8 cellular contexts compared by ENCODE assay signal in the genomic region with DNA sequence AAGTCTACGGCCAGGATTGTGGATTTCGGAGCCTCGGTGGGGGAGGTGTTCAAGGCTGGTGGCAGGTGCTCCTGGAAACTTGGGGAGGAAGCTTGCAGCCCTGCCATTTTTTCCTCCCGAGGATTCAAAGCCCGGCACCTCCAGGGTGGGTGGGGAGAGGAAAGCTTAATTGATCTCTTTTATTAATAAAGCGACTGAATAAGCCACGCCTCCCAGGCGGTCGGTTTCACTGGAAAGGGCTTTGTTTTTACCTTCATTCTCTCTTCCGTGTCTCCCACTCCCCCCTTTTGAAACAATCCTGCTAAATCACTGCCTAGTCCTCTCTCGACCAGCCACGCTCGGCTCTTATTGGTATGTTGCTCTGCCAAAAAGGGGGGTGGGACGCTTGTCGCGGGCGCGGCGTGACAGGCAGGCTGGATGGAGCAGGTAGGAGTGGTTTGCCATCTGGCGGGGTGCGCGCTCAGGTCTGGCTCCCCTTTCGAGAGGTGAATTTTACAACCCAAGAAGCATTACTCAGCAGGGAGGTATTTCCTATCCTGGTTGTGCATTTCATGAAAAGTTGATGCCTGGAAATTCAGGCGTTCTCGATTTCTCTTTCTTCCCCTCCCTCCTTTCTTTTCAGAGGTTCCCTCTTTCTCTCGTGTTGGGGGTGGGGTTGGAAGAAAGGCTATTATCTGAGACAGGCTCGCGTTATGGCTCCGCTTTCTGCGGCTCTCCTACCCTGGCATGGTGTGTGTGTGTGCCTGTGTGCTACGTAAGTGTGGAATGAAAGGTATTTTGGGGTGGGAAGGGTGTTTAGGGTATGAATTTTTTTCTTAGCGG. TPM values are rescaled to one million over a fixed set of nuclear protein-coding genes. Genes with fewer than 3 reads are reported as not detected.
DNase-seq lines count a peak whose midpoint lies in the region; ATAC-seq and TF ChIP-seq lines count a peak whose summit lies in the region.

No MANE protein-coding gene starts in this region.

- H3F3A ChIP-seq in PC-9 (ENCODE audit: insufficient read depth, low read depth): peaks cover 23% of the 10 kb centered on the region; the same call in 1 of the 2 replicates

- POLR2A ChIA-PET in PC-9 (lab: Charles Lee; ENCODE audit: unreplicated experiment): interaction anchor here (0.6 kb wide), 2 partner anchors 79 to 277 kb away, joined by 3 to 30 read pairs; no protein-coding TSS in a partner anchor

- H2AFZ ChIP-seq in PC-9: peak overlapping the region; percentile 86

- no peaks in the 10 kb centered on the region for H3K9me2 ChIP-seq in PC-9 (ENCODE audit: insufficient read depth)

- H3K36me3 ChIP-seq in BLaER1 (no peaks in the 10 kb centered on the region), PC-9 (ENCODE audit: low read depth) (peaks cover 7% of the 10 kb centered on the region; the same call in 1 of the 2 replicates), left ventricle myocardium inferior (no peaks in the 10 kb centered on the region)

- intact Hi-C loops in PC-9 (cut with micrococcal nuclease; ENCODE audit: unreplicated experiment): loop anchor here (1.0 to 10.0 kb wide), 2 partner anchors 43 to 449 kb away; no protein-coding TSS in a partner anchor
- intact Hi-C loops in left ventricle myocardium inferior (cut with micrococcal nuclease): loop anchor here (5.0 kb wide), 1 partner anchor 77 kb away; no protein-coding TSS in a partner anchor

- peak overlapping the region; percentile 97 for H3K4me3 Mint-ChIP-seq in progenitor cell of endocrine pancreas (ENCODE audit: low read depth)

- H3K4me1 ChIP-seq in BLaER1 (peaks cover 25% of the 10 kb centered on the region), PC-9 (replicated peaks; ENCODE audit: insufficient read depth) (peaks cover 27% of the 10 kb centered on the region), left ventricle myocardium inferior (peaks cover 25% of the 10 kb centered on the region)

- TF ChIP-seq CTCF in PC-9 (conservative IDR thresholded peaks at IDR 0.05) (no peak), left ventricle myocardium inferior (IDR thresholded peaks at IDR 0.05; ENCODE audit: borderline replicate concordance) (no peak), progenitor cell of endocrine pancreas (IDR thresholded peaks at IDR 0.05; ENCODE audit: unreplicated experiment) (no peak)

- H3K27ac ChIP-seq in BLaER1 (no peak overlapping the region; the same call in 1 of the 2 replicates), PC-9 (peak overlapping the region; percentile 77), left ventricle myocardium inferior (replicated peaks) (peak overlapping the region; percentile 84)

- no peaks in the 10 kb centered on the region; the same call in 1 of the 2 replicates for H3K27me3 ChIP-seq in BLaER1
- no peaks in the 10 kb centered on the region for H3K27me3 ChIP-seq in PC-9 (ENCODE audit: insufficient read depth, low read depth)
- H3K27me3 ChIP-seq in left ventricle myocardium inferior (ENCODE audit: low read depth): no peaks in the 10 kb centered on the region

- no TSS peak for BruUV-seq in PC-9 (replicated peaks; lab: Mats Ljungman, UMichigan)

- CTCF ChIA-PET in PC-9 (lab: Charles Lee): interaction anchor here (1.0 kb wide), 1 partner anchor 76 kb away, joined by 5 read pairs; no protein-coding TSS in a partner anchor

- no peaks in the 10 kb centered on the region for H3K36me3 Mint-ChIP-seq in activated naive CD4-positive, alpha-beta T cell treated with anti-CD3 and anti-CD28 coated beads, Interleukin-2, amount 50 U/mL, for 72 hours
- no peaks in the 10 kb centered on the region for H3K36me3 Mint-ChIP-seq in progenitor cell of endocrine pancreas (ENCODE audit: insufficient read depth)

- H3K9me3 Mint-ChIP-seq in activated naive CD4-positive, alpha-beta T cell treated with anti-CD3 and anti-CD28 coated beads, Interleukin-2, amount 50 U/mL, for 72 hours: no peaks in the 10 kb centered on the region
- no peaks in the 10 kb centered on the region for H3K9me3 Mint-ChIP-seq in progenitor cell of endocrine pancreas (ENCODE audit: low read depth)

- H3K9ac ChIP-seq in BLaER1: peak overlapping the region; percentile 82

- H3K79me2 ChIP-seq in PC-9 (ENCODE audit: low read depth): peaks cover 61% of the 10 kb centered on the region

- DNase-seq in HPDE6-E6E7 (ENCODE audit: extremely low spot score) (peak; percentile 32), PC-9 (peak; percentile 70 to 88), left ventricle myocardium inferior (no peak), progenitor cell of endocrine pancreas (ENCODE audit: low spot score, unreplicated experiment) (peak; percentile 60), A172 (ENCODE audit: low spot score) (no peak)
- DNase-seq in activated naive CD4-positive, alpha-beta T cell treated with anti-CD3 and anti-CD28 coated beads, Interleukin-2, amount 50 U/mL, for 72 hours (ENCODE audit: low spot score in 2 of 2): peak; percentile 44 to 57

- peak in 1 of 2 donors; percentile 24 for ATAC-seq in activated naive CD4-positive, alpha-beta T cell treated with anti-CD3 and anti-CD28 coated beads, Interleukin-2, amount 50 U/mL, for 72 hours
- ATAC-seq in GM18498 (IDR thresholded peaks at IDR 0.05; ENCODE audit: unreplicated experiment): no peak

- H3K4me2 ChIP-seq in BLaER1 (peak overlapping the region; percentile 90), PC-9 (peak overlapping the region; percentile 81)

- H3K9me3 ChIP-seq in BLaER1 (no peaks in the 10 kb centered on the region), PC-9 (ENCODE audit: insufficient read depth, low read depth) (no peaks in the 10 kb centered on the region), left ventricle myocardium inferior (replicated peaks) (no peaks in the 10 kb centered on the region)

- H3K4me3 ChIP-seq in BLaER1 (peak overlapping the region; percentile 99), PC-9 (peak overlapping the region; percentile 91), left ventricle myocardium inferior (peak overlapping the region; percentile 91)

- no peaks in the 10 kb centered on the region for H3K27me3 Mint-ChIP-seq in progenitor cell of endocrine pancreas

- peak overlapping the region in 1 of 2 donors; percentile 90 for H3K27ac Mint-ChIP-seq in activated naive CD4-positive, alpha-beta T cell treated with anti-CD3 and anti-CD28 coated beads, Interleukin-2, amount 50 U/mL, for 72 hours
- peak overlapping the region; percentile 100 for H3K27ac Mint-ChIP-seq in progenitor cell of endocrine pancreas

- peaks cover 9% of the 10 kb centered on the region; the same call in 1 of the 2 replicates for H4K20me1 ChIP-seq in BLaER1
- no peaks in the 10 kb centered on the region for H4K20me1 ChIP-seq in PC-9 (ENCODE audit: insufficient read depth)

- H3K4me1 Mint-ChIP-seq in progenitor cell of endocrine pancreas (ENCODE audit: low read depth): peaks cover 37% of the 10 kb centered on the region

RNA-seq across cellular contexts. Expression of gene NEDD4L, which starts 1.4 kb away (rescaled TPM):
- total RNA-seq in PC-9 (2021) (57.4 and 58.9 TPM in 2 replicates), left ventricle myocardium inferior (45.8 TPM), progenitor cell of endocrine pancreas (152 and 162 TPM in 2 replicates)
- total RNA-seq in activated naive CD4-positive, alpha-beta T cell treated with anti-CD3 and anti-CD28 coated beads, Interleukin-2, amount 50 U/mL, for 72 hours: 1 to 10 TPM; 1.7 to 8.3 TPM
- 8.1 and 16.8 TPM in 2 replicates for total RNA-seq in A172 (2014; rRNA removed; shearing (Covaris generic))

Comparison
In these comparisons a context has a peak if more than half of its experiments do, and no peak if none do; other contexts are left out.
1. DNase-seq: peak in HPDE6-E6E7 (single experiment), PC-9 (2 of 2), activated naive CD4-positive, alpha-beta T cell treated with anti-CD3 and anti-CD28 coated beads, Interleukin-2, amount 50 U/mL, for 72 hours (2 of 2) and progenitor cell of endocrine pancreas (single experiment); none in left ventricle myocardium inferior (single experiment) and A172 (single experiment).
2. Peak in every context shown above with its lines, with median percentiles within 50 percentile points of each other: H3K4me3 ChIP-seq.